ENCODE assay signal across 17 cellular contexts in genomic region chr13:26280295-26280694, GRCh38.
DNase-seq lines count a peak whose midpoint lies in the region; ATAC-seq and TF ChIP-seq lines count a peak whose summit lies in the region.
"Had no signal": no experiment of that assay in that cellular context is flagged by ENCODE, and none has a peak within 500 bp of the region (broad histone marks: within the 10 kb centered on the region; RNA-seq: fewer than 3 reads in every experiment).

No MANE protein-coding gene starts in this region.

- in situ Hi-C loops in astrocyte of the spinal cord (cut with HindIII; ENCODE audit: low sequenced_read_pairs): no loop called here

- H3K4me3 ChIP-seq in AG09309 (ENCODE audit: control insufficient read depth, low read depth, low read length) (no peak overlapping the region), astrocyte of the spinal cord (ENCODE audit: low read depth, low read length) (no peak overlapping the region)
- H3K4me3 ChIP-seq: BLaER1, body of pancreas, SJSA1, upper lobe of left lung had no signal

- DNase-seq in AG09309 (ENCODE audit: low read depth): peak; percentile 20
- peak; percentile 38 for DNase-seq in HPDE6-E6E7 (ENCODE audit: extremely low spot score)
- DNase-seq in astrocyte of the spinal cord (ENCODE audit: low read depth, low spot score): peak; percentile 64
- DNase-seq in hepatic stellate cell (ENCODE audit: low spot score): peak; percentile 41
- no peak for DNase-seq in DMS 273 (lab: John Stamatoyannopoulos, UW; ENCODE audit: unreplicated experiment)
- DNase-seq in NCI-H748 treated with DMSO at 0.1 percent for 48 hours (lab: John Stamatoyannopoulos, UW): no peak
- DNase-seq: activated CD8-positive, alpha-beta memory T cell treated with anti-CD3 and anti-CD28 coated beads for 24 hours; islet precursor cell; NCI-H1092 treated with DMSO at 0.1 percent for 48 hours; occipital lobe; upper lobe of left lung had no signal

- no peak for ATAC-seq in GM19023 (IDR thresholded peaks at IDR 0.05; ENCODE audit: unreplicated experiment)
- ATAC-seq in GM18909 (IDR thresholded peaks at IDR 0.05; ENCODE audit: poor library complexity, unreplicated experiment): no peak
- ATAC-seq: body of pancreas; stimulated activated memory B cell treated with anti-CD40 and anti-IgM and Interleukin-4, amounts not matched to agents 10 μg/mL and 1 μg/mL and 100 μg/mL, for 72 hours had no signal

- TF ChIP-seq CTCF in AG09309 (IDR thresholded peaks at IDR 0.05; ENCODE audit: control insufficient read depth, insufficient read depth, low read depth, low read length, missing control alignments) (no peak), astrocyte of the spinal cord (IDR thresholded peaks at IDR 0.05; ENCODE audit: low read depth, low read length) (no peak)

Comparison
In these comparisons a context has a peak if more than half of its experiments do, and no peak if none do; other contexts are left out.
1. DNase-seq: peak in AG09309 (single experiment), HPDE6-E6E7 (single experiment), astrocyte of the spinal cord (single experiment) and hepatic stellate cell (single experiment); none in DMS 273 (single experiment) and NCI-H748 treated with DMSO at 0.1 percent for 48 hours (single experiment).